22 cellular contexts compared by ENCODE assay signal in the genomic region with DNA sequence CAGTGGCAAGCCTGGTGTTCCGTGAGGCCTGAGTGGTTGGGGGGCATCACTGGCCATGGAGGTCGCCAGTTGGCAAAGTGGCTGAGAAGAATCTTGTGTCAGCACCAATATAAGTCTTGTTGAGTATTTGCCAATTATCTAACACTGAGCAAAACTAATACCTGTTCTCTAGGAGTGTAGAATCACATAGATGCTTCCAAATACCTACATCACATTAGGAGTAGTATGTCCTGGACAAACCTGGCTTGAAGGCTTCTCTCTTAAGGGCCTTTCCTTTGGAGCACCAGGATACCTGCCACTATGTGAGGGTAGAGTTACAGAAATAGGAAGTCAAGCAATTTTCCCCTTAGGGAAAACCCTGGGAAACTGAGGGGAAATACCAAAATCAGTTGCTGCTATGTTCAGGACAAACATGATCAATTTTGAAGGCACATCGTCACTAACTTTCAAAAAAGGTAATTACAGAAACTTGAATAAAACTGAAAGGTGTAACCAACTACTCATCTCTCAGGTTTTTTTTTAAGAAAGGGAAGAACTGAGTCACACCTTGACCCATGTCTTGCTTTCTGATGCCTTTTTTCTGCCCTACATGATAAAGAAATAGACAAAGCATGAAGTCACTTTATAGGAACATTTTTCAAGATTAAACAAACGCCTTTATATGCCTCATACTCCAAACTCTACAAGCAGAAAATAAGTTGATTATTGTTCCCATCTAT.
DNase-seq lines count a peak whose midpoint lies in the region; ATAC-seq lines count a peak whose summit lies in the region.
"Had no signal": no experiment of that assay in that cellular context is flagged by ENCODE, and none has a peak within 500 bp of the region (broad histone marks: within the 10 kb centered on the region; RNA-seq: fewer than 3 reads in every experiment).

No MANE protein-coding gene starts in this region.

- DNase-seq in activated CD4-positive, CD25-positive, alpha-beta regulatory T cell (lab: John Stamatoyannopoulos, UW): no peak
- peak; percentile 8 for DNase-seq in activated naive CD4-positive, alpha-beta T cell treated with anti-CD3 and anti-CD28 coated beads for 36 hours
- no peak for DNase-seq in activated naive CD4-positive, alpha-beta T cell treated with anti-CD3 and anti-CD28 coated beads, Interleukin-2, amount 50 U/mL, for 16 hours
- DNase-seq in activated naive CD8-positive, alpha-beta T cell treated with anti-CD3 and anti-CD28 coated beads, Interleukin-2, amount 50 U/mL, for 24 hours: no peak
- DNase-seq in SK-N-DZ (ENCODE audit: low spot score): no peak
- no peak for DNase-seq in NCI-H345 treated with DMSO at 0.1 percent for 48 hours (lab: John Stamatoyannopoulos, UW; ENCODE audit: unreplicated experiment)
- no peak for DNase-seq in NCI-H748 (lab: John Stamatoyannopoulos, UW; ENCODE audit: unreplicated experiment)
- DNase-seq: ACHN; CD4-positive, alpha-beta T cell; COR-L47; DMS79; KBM-7; NCI-H1092 treated with DMSO at 0.1 percent for 48 hours; NCI-H146; NCI-H2029; NCI-H2227 treated with DMSO at 0.1 percent for 48 hours; NCI-H510A treated with DMSO at 0.1 percent for 48 hours; NCI-H774; NK-92 treated with Interleukin-12 subunit alpha and Interleukin-12 subunit beta, amount 100 ng/mL, for 24 hours; SIG-M5 had no signal

- intact Hi-C loops in activated naive CD4-positive, alpha-beta T cell treated with anti-CD3 and anti-CD28 coated beads for 36 hours (cut with micrococcal nuclease): loop anchor here (1.0 to 2.0 kb wide), 6 partner anchors 160 to 819 kb away; a partner anchor contains a TSS

- H3K27ac Mint-ChIP-seq in activated naive CD4-positive, alpha-beta T cell treated with anti-CD3 and anti-CD28 coated beads for 36 hours: peak overlapping the region; percentile 61
- H3K27ac Mint-ChIP-seq in activated naive CD8-positive, alpha-beta T cell treated with anti-CD3 and anti-CD28 coated beads, Interleukin-2, amount 50 U/mL, for 24 hours: peak overlapping the region; percentile 59
- H3K27ac Mint-ChIP-seq: CD4-positive, alpha-beta T cell; GM23338 had no signal

- peaks cover 5% of the 10 kb centered on the region for H3K9me3 Mint-ChIP-seq in activated naive CD4-positive, alpha-beta T cell treated with anti-CD3 and anti-CD28 coated beads for 36 hours
- H3K9me3 Mint-ChIP-seq in activated naive CD8-positive, alpha-beta T cell treated with anti-CD3 and anti-CD28 coated beads, Interleukin-2, amount 50 U/mL, for 24 hours: peaks cover 10% of the 10 kb centered on the region
- H3K9me3 Mint-ChIP-seq: CD4-positive, alpha-beta T cell had no signal

- ATAC-seq in activated CD4-positive, CD25-positive, alpha-beta regulatory T cell treated with anti-CD3 and anti-CD28 coated beads, Interleukin-2, amount 50 U/mL, for 24 hours: peak; percentile 41 to 55
- ATAC-seq in activated naive CD8-positive, alpha-beta T cell treated with anti-CD3 and anti-CD28 coated beads, Interleukin-2, amount 50 U/mL, for 24 hours: peak; percentile 62
- ATAC-seq: GM23338 had no signal

- H3K36me3 Mint-ChIP-seq in activated naive CD4-positive, alpha-beta T cell treated with anti-CD3 and anti-CD28 coated beads for 36 hours (ENCODE audit: low read depth): peaks cover 3% of the 10 kb centered on the region
- peaks cover 3% of the 10 kb centered on the region for H3K36me3 Mint-ChIP-seq in activated naive CD8-positive, alpha-beta T cell treated with anti-CD3 and anti-CD28 coated beads, Interleukin-2, amount 50 U/mL, for 24 hours (ENCODE audit: low read depth)

- CTCF ChIA-PET in activated naive CD4-positive, alpha-beta T cell treated with anti-CD3 and anti-CD28 coated beads for 36 hours (lab: Charles Lee): interaction anchor here (1.3 kb wide), 1 partner anchor 162 kb away, joined by 4 read pairs; no protein-coding TSS in a partner anchor

- no peak overlapping the region for H3K4me3 Mint-ChIP-seq in activated naive CD4-positive, alpha-beta T cell treated with anti-CD3 and anti-CD28 coated beads for 36 hours
- H3K4me3 Mint-ChIP-seq in activated naive CD8-positive, alpha-beta T cell treated with anti-CD3 and anti-CD28 coated beads, Interleukin-2, amount 50 U/mL, for 24 hours: no peak overlapping the region
- H3K4me3 Mint-ChIP-seq: CD4-positive, alpha-beta T cell; GM23338 had no signal

- H3K27me3 Mint-ChIP-seq in activated naive CD4-positive, alpha-beta T cell treated with anti-CD3 and anti-CD28 coated beads for 36 hours (ENCODE audit: low read depth): no peaks in the 10 kb centered on the region
- H3K27me3 Mint-ChIP-seq in activated naive CD8-positive, alpha-beta T cell treated with anti-CD3 and anti-CD28 coated beads, Interleukin-2, amount 50 U/mL, for 24 hours: no peaks in the 10 kb centered on the region
- H3K27me3 Mint-ChIP-seq: CD4-positive, alpha-beta T cell had no signal

- peaks cover 16% of the 10 kb centered on the region for H3K4me1 Mint-ChIP-seq in activated naive CD4-positive, alpha-beta T cell treated with anti-CD3 and anti-CD28 coated beads for 36 hours (ENCODE audit: low read depth)
- peaks cover 17% of the 10 kb centered on the region for H3K4me1 Mint-ChIP-seq in activated naive CD8-positive, alpha-beta T cell treated with anti-CD3 and anti-CD28 coated beads, Interleukin-2, amount 50 U/mL, for 24 hours
- H3K4me1 Mint-ChIP-seq: GM23338 had no signal
